ENCODE assay signal across 16 cellular contexts in the genomic region with DNA sequence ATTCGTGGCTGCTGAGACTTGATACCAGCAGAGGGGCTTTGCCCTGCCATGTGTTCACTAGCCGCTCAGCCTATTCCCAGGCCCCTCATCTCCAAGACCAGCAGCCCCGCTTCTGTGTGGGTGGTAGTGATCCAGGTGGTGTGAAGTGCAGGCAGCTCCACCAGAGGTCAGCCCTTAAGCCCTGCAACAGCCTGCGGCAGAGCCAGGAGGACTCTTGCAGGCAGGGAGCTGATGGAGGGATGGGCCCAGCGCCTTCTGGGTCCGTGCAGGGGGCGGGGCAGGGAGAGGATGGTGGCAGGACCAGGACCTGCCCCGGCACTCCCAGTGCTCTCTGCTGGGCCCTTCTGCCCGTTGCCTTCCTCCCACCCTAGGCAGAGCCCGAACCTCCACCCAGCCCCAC.
DNase-seq lines count a peak whose midpoint lies in the region; ATAC-seq and TF ChIP-seq lines count a peak whose summit lies in the region.
"Had no signal": no experiment of that assay in that cellular context is flagged by ENCODE, and none has a peak within 500 bp of the region (broad histone marks: within the 10 kb centered on the region; RNA-seq: fewer than 3 reads in every experiment).

No MANE protein-coding gene starts in this region.

- no peaks in the 10 kb centered on the region for H3K36me3 Mint-ChIP-seq in stimulated activated effector memory CD8-positive, alpha-beta T cell treated with anti-CD3 and anti-CD28 coated beads, Interleukin-12 subunit alpha, Interleukin-12 subunit beta, amount 100 ng/mL, for 72 hours
- peaks cover 2% of the 10 kb centered on the region for H3K36me3 Mint-ChIP-seq in T-helper 17 cell (ENCODE audit: low read depth)
- H3K36me3 Mint-ChIP-seq: CD4-positive, CD25-positive, alpha-beta regulatory T cell had no signal

- H3K27ac ChIP-seq in HCT116 (ENCODE audit: low read depth, low read length): no peak overlapping the region

- intact Hi-C loops in HCT116 (cut with micrococcal nuclease): loop anchor here (5.0 to 10.0 kb wide), 2 partner anchors 829 to 977 kb away; no protein-coding TSS in a partner anchor

- no TSS peak for BruUV-seq in HCT116 (replicated peaks; lab: Mats Ljungman, UMichigan)

- no peak overlapping the region for H3K4me3 Mint-ChIP-seq in stimulated activated effector memory CD8-positive, alpha-beta T cell treated with anti-CD3 and anti-CD28 coated beads, Interleukin-12 subunit alpha, Interleukin-12 subunit beta, amount 100 ng/mL, for 72 hours
- no peak overlapping the region for H3K4me3 Mint-ChIP-seq in T-helper 17 cell
- H3K4me3 Mint-ChIP-seq: CD4-positive, CD25-positive, alpha-beta regulatory T cell had no signal

- H3K9me3 Mint-ChIP-seq in stimulated activated effector memory CD8-positive, alpha-beta T cell treated with anti-CD3 and anti-CD28 coated beads, Interleukin-12 subunit alpha, Interleukin-12 subunit beta, amount 100 ng/mL, for 72 hours: no peaks in the 10 kb centered on the region

- H3K9me3 ChIP-seq in HCT116 (ENCODE audit: control insufficient read depth in 1 of 2, insufficient read depth in 1 of 2, low read depth in 1 of 2, low read length in 2 of 2): no peaks in the 10 kb centered on the region
- H3K9me3 ChIP-seq in T-helper 17 cell (ENCODE audit: control insufficient read depth, low read length, poor library complexity, severe bottlenecking): no peaks in the 10 kb centered on the region

- no peaks in the 10 kb centered on the region for H4K20me1 ChIP-seq in HCT116 (ENCODE audit: insufficient read depth)

- peaks cover 46% of the 10 kb centered on the region for H3K27me3 Mint-ChIP-seq in T-helper 17 cell

- TF ChIP-seq POLR2A in HCT116 (IDR thresholded peaks at IDR 0.05; ENCODE audit: borderline replicate concordance, extremely low read depth, insufficient read depth, insufficient read length): no peak

- H3K27ac Mint-ChIP-seq in stimulated activated effector memory CD8-positive, alpha-beta T cell treated with anti-CD3 and anti-CD28 coated beads, Interleukin-12 subunit alpha, Interleukin-12 subunit beta, amount 100 ng/mL, for 72 hours: no peak overlapping the region
- no peak overlapping the region for H3K27ac Mint-ChIP-seq in T-helper 17 cell
- H3K27ac Mint-ChIP-seq: CD4-positive, CD25-positive, alpha-beta regulatory T cell had no signal

- no peaks in the 10 kb centered on the region for H3K36me3 ChIP-seq in HCT116 (ENCODE audit: control insufficient read depth in 1 of 2, insufficient read depth in 2 of 2, low read length in 2 of 2)

- H3K79me2 ChIP-seq in HCT116 (ENCODE audit: insufficient read depth, low read length): no peaks in the 10 kb centered on the region

- H3K4me3 ChIP-seq in HCT116 (replicated peaks in 1 of 2; ENCODE audit: low read depth in 1 of 2, low read length in 2 of 2) (no peak overlapping the region), choroid plexus epithelial cell (ENCODE audit: low read depth, low read length) (no peak overlapping the region)
- H3K4me3 ChIP-seq: GM12878 had no signal

- H3K4me1 Mint-ChIP-seq in stimulated activated effector memory CD8-positive, alpha-beta T cell treated with anti-CD3 and anti-CD28 coated beads, Interleukin-12 subunit alpha, Interleukin-12 subunit beta, amount 100 ng/mL, for 72 hours: no peaks in the 10 kb centered on the region
- peaks cover 2% of the 10 kb centered on the region for H3K4me1 Mint-ChIP-seq in T-helper 17 cell
- H3K4me1 Mint-ChIP-seq: CD4-positive, CD25-positive, alpha-beta regulatory T cell had no signal

- 0 out of 4 replicates have a peak, but pooled peaks cover 0 to 4% of the 10 kb centered on the region in 2 experiments for H3K4me1 ChIP-seq in HCT116 (ENCODE audit: control insufficient read depth in 1 of 2, insufficient read depth in 2 of 2, low read length in 2 of 2)

- RAD21 ChIA-PET in HCT116 (lab: Charles Lee; ENCODE audit: low non-redundant PET in 1 of 2, low total read pairs in 2 of 2, uncharacterized antibody in 2 of 2, unreplicated experiment in 2 of 2): interaction anchor here in 1 of 2 experiments (0.8 kb wide), 1 partner anchor 605 kb away, joined by 6 read pairs; no protein-coding TSS in a partner anchor

- no peak for DNase-seq in HCT116 (ENCODE audit: low read depth, low spot score)
- DNase-seq in choroid plexus epithelial cell (ENCODE audit: low read depth): no peak
- DNase-seq in iPS-NIHi7 (ENCODE audit: extremely low spot score): peak; percentile 73
- DNase-seq in stimulated activated effector memory CD8-positive, alpha-beta T cell treated with anti-CD3 and anti-CD28 coated beads, Interleukin-12 subunit alpha, Interleukin-12 subunit beta, amount 100 ng/mL, for 72 hours (ENCODE audit: low spot score in 2 of 2): no peak
- no peak for DNase-seq in occipital lobe (lab: John Stamatoyannopoulos, UW)
- no peak for DNase-seq in activated CD4-positive, CD25-positive, alpha-beta regulatory T cell treated with anti-CD3 and anti-CD28 coated beads, Interleukin-2, amount 50 U/mL, for 72 hours
- no peak for DNase-seq in T-helper 17 cell
- DNase-seq: ACHN; Calu3; CD4-positive, CD25-positive, alpha-beta regulatory T cell; KG1; NCI-H1048; NCI-H226; NCI-H748 treated with DMSO at 0.1 percent for 48 hours; SHP77 treated with DMSO at 0.1 percent for 48 hours had no signal

- no peak overlapping the region for H3K9ac ChIP-seq in HCT116 (ENCODE audit: low read length)

- no peaks in the 10 kb centered on the region for H3K9me2 ChIP-seq in HCT116 (ENCODE audit: insufficient read depth)

- CTCF ChIA-PET in HCT116 (lab: Charles Lee): interaction anchor here (0.6 kb wide), 1 partner anchor 521 kb away, joined by 3 read pairs; no protein-coding TSS in a partner anchor

- POLR2A ChIA-PET in HCT116 (lab: Charles Lee): no interaction called here

- no peak overlapping the region for H3K4me2 ChIP-seq in HCT116 (ENCODE audit: low read length)

- no peak for TF ChIP-seq CTCF in HCT116 (IDR thresholded peaks at IDR 0.05 in 2 of 3, conservative IDR thresholded peaks at IDR 0.05 in 1 of 3; ENCODE audit: borderline replicate concordance in 1 of 3, insufficient read depth in 1 of 3, low read depth in 2 of 3, low read length in 2 of 3)
- TF ChIP-seq CTCF in choroid plexus epithelial cell (conservative IDR thresholded peaks at IDR 0.05; ENCODE audit: low read depth, low read length): peak; percentile 1

- ATAC-seq in HCT116: peak; percentile 60
- ATAC-seq in stimulated activated effector memory CD8-positive, alpha-beta T cell treated with anti-CD3 and anti-CD28 coated beads, Interleukin-12 subunit alpha, Interleukin-12 subunit beta, amount 100 ng/mL, for 72 hours: peak; percentile 24
- no peak for ATAC-seq in T-helper 17 cell
- ATAC-seq: GM12878 had no signal

- no peaks in the 10 kb centered on the region for H3K27me3 ChIP-seq in HCT116 (ENCODE audit: insufficient read depth, low read length)

- no peak for TF ChIP-seq RAD21 in HCT116 (IDR thresholded peaks at IDR 0.05; ENCODE audit: low read depth)

- no peak overlapping the region for H2AFZ ChIP-seq in HCT116 (ENCODE audit: low read depth, low read length, poor library complexity, severe bottlenecking)

TF ChIP-seq in HCT116, 20 proteins besides CTCF, POLR2A, EP300 and RAD21 (continues in another document):
- TF ChIP-seq CBX3 (IDR thresholded peaks at IDR 0.05; ENCODE audit: low read depth) (no peak), EZH2phosphoT487 (IDR thresholded peaks at IDR 0.05; ENCODE audit: borderline replicate concordance) (no peak), SIN3A (IDR thresholded peaks at IDR 0.05; ENCODE audit: low read depth) (no peak), YY1 (IDR thresholded peaks at IDR 0.05; ENCODE audit: extremely low read depth, insufficient replicate concordance, low read depth, low read length) (no peak), POLR2AphosphoS5 (IDR thresholded peaks at IDR 0.05; ENCODE audit: low read depth, low read length) (no peak)
- TF ChIP-seq, protein P1, sequence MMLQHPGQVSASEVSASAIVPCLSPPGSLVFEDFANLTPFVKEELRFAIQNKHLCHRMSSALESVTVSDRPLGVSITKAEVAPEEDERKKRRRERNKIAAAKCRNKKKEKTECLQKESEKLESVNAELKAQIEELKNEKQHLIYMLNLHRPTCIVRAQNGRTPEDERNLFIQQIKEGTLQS (IDR thresholded peaks at IDR 0.05): no peak
- TF ChIP-seq, protein P2, sequence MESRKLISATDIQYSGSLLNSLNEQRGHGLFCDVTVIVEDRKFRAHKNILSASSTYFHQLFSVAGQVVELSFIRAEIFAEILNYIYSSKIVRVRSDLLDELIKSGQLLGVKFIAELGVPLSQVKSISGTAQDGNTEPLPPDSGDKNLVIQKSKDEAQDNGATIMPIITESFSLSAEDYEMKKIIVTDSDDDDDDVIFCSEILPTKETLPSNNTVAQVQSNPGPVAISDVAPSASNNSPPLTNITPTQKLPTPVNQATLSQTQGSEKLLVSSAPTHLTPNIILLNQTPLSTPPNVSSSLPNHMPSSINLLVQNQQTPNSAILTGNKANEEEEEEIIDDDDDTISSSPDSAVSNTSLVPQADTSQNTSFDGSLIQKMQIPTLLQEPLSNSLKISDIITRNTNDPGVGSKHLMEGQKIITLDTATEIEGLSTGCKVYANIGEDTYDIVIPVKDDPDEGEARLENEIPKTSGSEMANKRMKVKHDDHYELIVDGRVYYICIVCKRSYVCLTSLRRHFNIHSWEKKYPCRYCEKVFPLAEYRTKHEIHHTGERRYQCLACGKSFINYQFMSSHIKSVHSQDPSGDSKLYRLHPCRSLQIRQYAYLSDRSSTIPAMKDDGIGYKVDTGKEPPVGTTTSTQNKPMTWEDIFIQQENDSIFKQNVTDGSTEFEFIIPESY (IDR thresholded peaks at IDR 0.05; ENCODE audit: extremely low read depth, insufficient replicate concordance, low read length): no peak
